28 cellular contexts compared by ENCODE assay signal in the genomic region with DNA sequence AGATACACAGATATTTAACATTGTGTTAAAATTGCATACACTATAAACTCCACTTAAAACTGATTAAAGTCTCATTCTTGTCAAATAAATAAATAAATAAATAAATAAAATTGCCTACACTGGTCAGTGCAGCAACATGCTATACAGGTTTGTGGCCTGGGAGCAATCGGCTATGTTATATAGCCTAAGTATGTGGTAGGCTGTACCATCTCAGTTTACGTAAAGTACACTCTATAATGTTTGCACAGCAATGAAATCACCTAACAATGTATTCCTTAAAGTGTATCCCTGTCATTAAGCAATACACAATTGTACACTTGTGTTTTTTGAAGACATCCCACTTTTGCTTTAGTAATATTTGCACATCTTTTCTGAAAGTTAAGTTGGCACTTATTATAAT.
"Had no signal": no experiment of that assay in that cellular context is flagged by ENCODE, and none has a peak within 500 bp of the region (broad histone marks: within the 10 kb centered on the region; RNA-seq: fewer than 3 reads in every experiment).

No MANE protein-coding gene starts in this region.

- H3K27me3 Mint-ChIP-seq: activated naive CD8-positive, alpha-beta T cell treated with anti-CD3 and anti-CD28 coated beads for 36 hours; T-helper 17 cell had no signal

- DNase-seq: activated CD4-positive, alpha-beta T cell treated with anti-CD3 and anti-CD28 coated beads for 48 hours; activated CD4-positive, alpha-beta T cell treated with anti-CD3 and anti-CD28 coated beads, Interleukin-2, amount 50 U/mL, for 48 hours; activated CD8-positive, alpha-beta memory T cell treated with anti-CD3 and anti-CD28 coated beads for 24 hours; activated effector memory CD4-positive, alpha-beta T cell treated with Interleukin-2 at 50 U/mL for 16 hours; activated naive CD4-positive, alpha-beta T cell treated with anti-CD3 and anti-CD28 coated beads for 36 hours; activated naive CD8-positive, alpha-beta T cell treated with anti-CD3 and anti-CD28 coated beads for 36 hours; adrenal gland; aorta; body of pancreas; dorsolateral prefrontal cortex; effector memory CD4-positive, alpha-beta T cell; foreskin fibroblast; heart left ventricle; left lung; lower lobe of right lung; mesendoderm; right lobe of liver; stimulated activated CD4-positive, alpha-beta T cell treated with anti-CD3 and anti-CD28 coated beads, Interleukin-2, amount 100 ng/mL, for 48 hours; stimulated activated naive CD4-positive, alpha-beta T cell treated with Interleukin-2 at 50 U/mL for 16 hours; T-helper 17 cell; T1000; testis; transverse colon; WERI-Rb-1 had no signal

- H3K36me3 Mint-ChIP-seq: activated naive CD8-positive, alpha-beta T cell treated with anti-CD3 and anti-CD28 coated beads for 36 hours had no signal

- H3K4me1 Mint-ChIP-seq: activated naive CD8-positive, alpha-beta T cell treated with anti-CD3 and anti-CD28 coated beads for 36 hours; T-helper 17 cell had no signal

- H3K27ac Mint-ChIP-seq: activated naive CD4-positive, alpha-beta T cell treated with anti-CD3 and anti-CD28 coated beads for 36 hours; activated naive CD8-positive, alpha-beta T cell treated with anti-CD3 and anti-CD28 coated beads for 36 hours; T-helper 17 cell had no signal

- H3K36me3 ChIP-seq: adrenal gland, heart left ventricle, left lung, lower lobe of right lung, right lobe of liver, transverse colon, WERI-Rb-1 had no signal

- ATAC-seq: activated CD4-positive, CD25-positive, alpha-beta regulatory T cell treated with anti-CD3 and anti-CD28 coated beads, Interleukin-2, amount 50 U/mL, for 24 hours; body of pancreas; esophagus mucosa; left lung; lower lobe of right lung; right lobe of liver; T-helper 17 cell had no signal

- H3K4me3 ChIP-seq: adrenal gland, body of pancreas, coronary artery, dorsolateral prefrontal cortex, heart left ventricle, left lung, lower lobe of right lung, right lobe of liver, testis, transverse colon had no signal

- H3K4me3 Mint-ChIP-seq: activated naive CD4-positive, alpha-beta T cell treated with anti-CD3 and anti-CD28 coated beads for 36 hours; activated naive CD8-positive, alpha-beta T cell treated with anti-CD3 and anti-CD28 coated beads for 36 hours; nephron; T-helper 17 cell had no signal

- H3K27me3 ChIP-seq: adrenal gland, body of pancreas, dorsolateral prefrontal cortex, heart left ventricle, left lung, right lobe of liver, testis, transverse colon had no signal
